18 cellular contexts compared by ENCODE assay signal in the genomic region with DNA sequence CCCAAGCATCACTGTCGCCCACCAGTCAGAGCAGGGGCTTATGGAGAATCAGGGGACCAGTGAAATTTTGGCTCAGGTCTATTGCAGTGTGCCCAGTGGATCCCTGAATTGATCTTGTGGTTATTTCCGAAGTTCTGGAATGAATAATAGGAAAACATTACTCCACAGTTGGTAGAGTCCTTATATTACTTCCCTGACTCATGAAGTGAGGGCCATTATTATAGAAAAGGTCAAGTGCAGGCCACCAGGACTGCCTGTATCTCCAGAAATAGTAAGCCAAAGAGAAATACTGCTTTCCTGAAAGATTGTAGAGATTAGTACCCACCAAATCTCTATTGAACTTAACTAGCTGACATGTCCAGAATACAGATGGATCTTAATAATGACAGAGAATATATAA.
A peak's percentile ranks its signal among the peaks of the same experiment; 100 is the strongest.
DNase-seq lines count a peak whose midpoint lies in the region; ATAC-seq and TF ChIP-seq lines count a peak whose summit lies in the region.
"Had no signal": no experiment of that assay in that cellular context is flagged by ENCODE, and none has a peak within 500 bp of the region (broad histone marks: within the 10 kb centered on the region; RNA-seq: fewer than 3 reads in every experiment).

No MANE protein-coding gene starts in this region.

- ATAC-seq in GM19455 (IDR thresholded peaks at IDR 0.05; ENCODE audit: unreplicated experiment) = no peak
- ATAC-seq: PC-3 had no signal

- DNase-seq in A172 (ENCODE audit: low spot score) = peak; percentile 9
- peak; percentile 48 for DNase-seq in HCEC 1CT
- DNase-seq in astrocyte of the spinal cord (ENCODE audit: low read depth, low spot score) = peak; percentile 23
- DNase-seq in iris pigment epithelial cell (ENCODE audit: low read depth) = peak; percentile 22
- no peak for DNase-seq in hippocampal formation (lab: John Stamatoyannopoulos, UW)
- no peak for DNase-seq in foreskin melanocyte
- DNase-seq in GDM1 (lab: John Stamatoyannopoulos, UW) = no peak
- DNase-seq: 8988T; CD4-positive, alpha-beta memory T cell; DMS153; KG1; NCI-H1417 treated with DMSO at 0.1 percent for 48 hours; NCI-H1930; NCI-H345; NCI-H526; PC-3 had no signal

- H3K4me3 ChIP-seq in astrocyte of the spinal cord (ENCODE audit: low read depth, low read length) = no peak overlapping the region
- H3K4me3 ChIP-seq: BLaER1 had no signal

- TF ChIP-seq CTCF in astrocyte of the spinal cord (IDR thresholded peaks at IDR 0.05; ENCODE audit: low read depth, low read length) = no peak

- in situ Hi-C loops in astrocyte of the spinal cord (cut with HindIII; ENCODE audit: low sequenced_read_pairs) = no loop called here

Comparison
In these comparisons a context has a peak if more than half of its experiments do, and no peak if none do; other contexts are left out.
1. DNase-seq: peak in A172 (single experiment), HCEC 1CT (single experiment), astrocyte of the spinal cord (single experiment) and iris pigment epithelial cell (single experiment); none in hippocampal formation (0 of 2), foreskin melanocyte (single experiment) and GDM1 (single experiment).